Comparison of ENCODE assay signal across 15 cellular contexts in the genomic region with DNA sequence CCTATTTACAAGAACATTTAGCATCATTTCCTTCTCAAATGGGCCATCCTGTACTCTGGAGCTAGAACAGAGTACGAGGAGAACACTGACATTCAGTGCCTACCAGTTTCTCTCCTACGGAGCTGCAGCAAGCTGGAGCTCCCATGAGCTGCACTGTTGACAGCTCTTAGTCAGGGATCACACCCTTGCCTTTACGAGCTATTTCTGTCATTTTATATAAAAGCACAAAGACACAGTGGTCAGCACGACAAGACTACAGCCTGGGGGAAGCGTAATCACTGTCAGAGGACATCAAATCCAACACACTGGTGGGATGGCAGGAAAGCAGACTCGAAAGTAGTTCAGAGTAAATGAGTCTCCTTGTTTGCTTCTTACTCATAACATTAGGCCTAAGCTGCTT. TPM values are rescaled to one million over a fixed set of nuclear protein-coding genes. Genes with fewer than 3 reads are reported as not detected.
DNase-seq lines count a peak whose midpoint lies in the region; ATAC-seq, FAIRE-seq and TF ChIP-seq lines count a peak whose summit lies in the region.
"Had no signal": no experiment of that assay in that cellular context is flagged by ENCODE, and none has a peak within 500 bp of the region (broad histone marks: within the 10 kb centered on the region; RNA-seq: fewer than 3 reads in every experiment).

No MANE protein-coding gene starts in this region.

- TF ChIP-seq CTCF in CD8-positive, alpha-beta T cell (IDR thresholded peaks at IDR 0.05) = no peak
- no peak for TF ChIP-seq CTCF in GM12878 (IDR thresholded peaks at IDR 0.05 in 2 of 3, conservative IDR thresholded peaks at IDR 0.05 in 1 of 3; ENCODE audit: control insufficient read depth in 2 of 3, extremely low read depth in 1 of 3, insufficient read depth in 1 of 3, low read depth in 3 of 3, low read length in 3 of 3)
- TF ChIP-seq CTCF in neural crest cell (conservative IDR thresholded peaks at IDR 0.05) = no peak
- no peak for TF ChIP-seq CTCF in breast epithelium (IDR thresholded peaks at IDR 0.05)

- 96% methylated on average over 6 of the region's 6 CpGs for WGBS in GM12878 (ENCODE audit: insufficient coverage, insufficient replicate concordance, low lambda C conversion rate, missing lambda C conversion rate)

- no peak for DNase-seq in CD8-positive, alpha-beta T cell
- DNase-seq in LoVo (ENCODE audit: low spot score) (peak; percentile 20), GM12878 (ENCODE audit: low read depth, low spot score) (no peak), neural crest cell (ENCODE audit: low read depth, low spot score) (no peak), MV-4-11 (lab: John Stamatoyannopoulos, UW) (no peak), breast epithelium (ENCODE audit: low spot score in 2 of 2) (no peak)
- DNase-seq: activated CD4-positive, alpha-beta memory T cell treated with anti-CD3 and anti-CD28 coated beads, Interleukin-2, amount 10 ng/mL, durations not matched to agents 7 days and 5 days; aorta; Calu3; left cardiac atrium; NCI-H2171 treated with DMSO at 0.1 percent for 48 hours had no signal

- no peak overlapping the region for H3K27ac ChIP-seq in CD8-positive, alpha-beta T cell (ENCODE audit: low read depth, low read length)
- H3K27ac ChIP-seq in GM12878 (ENCODE audit: control insufficient read depth, insufficient read depth) (no peak overlapping the region), breast epithelium (no peak overlapping the region)
- H3K27ac ChIP-seq: SK-N-MC had no signal

- H3K9me3 ChIP-seq in CD8-positive, alpha-beta T cell (ENCODE audit: low read length) = no peaks in the 10 kb centered on the region
- no peaks in the 10 kb centered on the region for H3K9me3 ChIP-seq in GM12878 (replicated peaks; ENCODE audit: control insufficient read depth, insufficient read depth, low read length)
- no peaks in the 10 kb centered on the region for H3K9me3 ChIP-seq in breast epithelium

- CTCF ChIA-PET in CD8-positive, alpha-beta T cell (lab: Charles Lee) = interaction anchor here (0.7 kb wide), 1 partner anchor 8 kb away, joined by 3 read pairs; no protein-coding TSS in a partner anchor
- CTCF ChIA-PET in GM12878 (lab: Yijun Ruan, JAX) = interaction anchor here (0.5 to 2.7 kb wide), 6 partner anchors 17 to 141 kb away, joined by 3 to 11 read pairs (median 4); no protein-coding TSS in a partner anchor

- in situ Hi-C loops in GM12878 (cut with MboI) = loop anchor here (10.0 to 25.0 kb wide), 3 partner anchors 588 to 1706 kb away; a partner anchor contains a TSS

- H3K4me1 Mint-ChIP-seq in CD8-positive, alpha-beta T cell (ENCODE audit: low read depth) = peaks cover 60% of the 10 kb centered on the region
- H3K4me1 Mint-ChIP-seq in neural crest cell = peaks cover 52% of the 10 kb centered on the region

- H3K9me3 Mint-ChIP-seq in CD8-positive, alpha-beta T cell = no peaks in the 10 kb centered on the region
- peaks cover 4% of the 10 kb centered on the region for H3K9me3 Mint-ChIP-seq in neural crest cell
- H3K9me3 Mint-ChIP-seq: activated CD4-positive, alpha-beta memory T cell treated with anti-CD3 and anti-CD28 coated beads, Interleukin-2, amount 10 ng/mL, durations not matched to agents 7 days and 5 days had no signal

- H3K36me3 Mint-ChIP-seq in CD8-positive, alpha-beta T cell = peaks cover 4% of the 10 kb centered on the region
- H3K36me3 Mint-ChIP-seq in neural crest cell (ENCODE audit: low read depth) = peaks cover 14% of the 10 kb centered on the region

- SMC1A ChIA-PET in GM12878 (lab: Charles Lee; ENCODE audit: uncharacterized antibody, unreplicated experiment) = interaction anchor here (0.7 to 9.9 kb wide), 7 partner anchors 13 to 169 kb away, joined by 3 to 96 read pairs (median 5); no protein-coding TSS in a partner anchor

- no TSS peak for BruUV-seq in GM12878 (replicated peaks; lab: Mats Ljungman, UMichigan)

- TF ChIP-seq POLR2A in GM12878 (IDR thresholded peaks at IDR 0.05; ENCODE audit: low read depth, low read length) = no peak
- no peak for TF ChIP-seq POLR2A in breast epithelium (IDR thresholded peaks at IDR 0.05)

- H3K4me3 ChIP-seq in CD8-positive, alpha-beta T cell (ENCODE audit: low read depth, low read length) = no peak overlapping the region
- H3K4me3 ChIP-seq in GM12878 = no peak overlapping the region
- H3K4me3 ChIP-seq in breast epithelium = no peak overlapping the region

- FAIRE-seq in GM12878 (lab: Jason Lieb, UNC) = no peak

- TF ChIP-seq RAD21 in GM12878 (IDR thresholded peaks at IDR 0.05; ENCODE audit: insufficient read depth, low read depth, low read length) = no peak

- H3K79me2 ChIP-seq in GM12878 (ENCODE audit: control insufficient read depth, insufficient read depth, low read length) = peaks cover 22% of the 10 kb centered on the region

- RAD21 ChIA-PET in GM12878 (lab: Charles Lee; ENCODE audit: unreplicated experiment) = interaction anchor here (0.6 to 1.8 kb wide), 4 partner anchors 31 to 180 kb away, joined by 3 to 5 read pairs (median 4); no protein-coding TSS in a partner anchor

- peaks cover 3% of the 10 kb centered on the region for H3K27me3 Mint-ChIP-seq in CD8-positive, alpha-beta T cell (ENCODE audit: low read depth)
- H3K27me3 Mint-ChIP-seq in neural crest cell (ENCODE audit: low read depth) = peaks cover 7% of the 10 kb centered on the region

- no peak for ATAC-seq in CD8-positive, alpha-beta T cell
- no peak for ATAC-seq in GM12878
- ATAC-seq in GM21390 (IDR thresholded peaks at IDR 0.05; ENCODE audit: unreplicated experiment) = no peak
- no peak for ATAC-seq in HG03571 (IDR thresholded peaks at IDR 0.05; ENCODE audit: unreplicated experiment)
- ATAC-seq: esophagus mucosa had no signal

- peak overlapping the region; percentile 5 for H3K4me3 Mint-ChIP-seq in CD8-positive, alpha-beta T cell
- H3K4me3 Mint-ChIP-seq in neural crest cell = peak overlapping the region; percentile 95
- H3K4me3 Mint-ChIP-seq: activated CD4-positive, alpha-beta memory T cell treated with anti-CD3 and anti-CD28 coated beads, Interleukin-2, amount 10 ng/mL, durations not matched to agents 7 days and 5 days had no signal

- no peak overlapping the region for H3K27ac Mint-ChIP-seq in CD8-positive, alpha-beta T cell
- no peak overlapping the region for H3K27ac Mint-ChIP-seq in neural crest cell (ENCODE audit: unreplicated experiment)
- H3K27ac Mint-ChIP-seq: activated CD4-positive, alpha-beta memory T cell treated with anti-CD3 and anti-CD28 coated beads, Interleukin-2, amount 10 ng/mL, durations not matched to agents 7 days and 5 days had no signal

- H2AFZ ChIP-seq in GM12878 (ENCODE audit: control insufficient read depth, low read depth, low read length) = no peak overlapping the region

- peak overlapping the region; percentile 57 for H3K4me2 ChIP-seq in GM12878 (ENCODE audit: control insufficient read depth, insufficient read depth)

- intact Hi-C loops in CD8-positive, alpha-beta T cell (cut with DNase I, micrococcal nuclease) = loop anchor here in 1 of 2 experiments (10.0 kb wide), 1 partner anchor 882 kb away; a partner anchor contains a TSS
- intact Hi-C loops in GM12878 (cut with micrococcal nuclease; ENCODE audit: unreplicated experiment) = loop anchor here (2.0 to 10.0 kb wide), 3 partner anchors 44 to 588 kb away; no protein-coding TSS in a partner anchor
- intact Hi-C loops in breast epithelium (cut with DNase I; ENCODE audit: low total_unique reads) = no loop called here

- no peaks in the 10 kb centered on the region for H4K20me1 ChIP-seq in GM12878 (ENCODE audit: control insufficient read depth, insufficient read depth)

- no peak overlapping the region for H3K9ac ChIP-seq in GM12878 (ENCODE audit: control insufficient read depth, insufficient read depth, low read length)

- TF ChIP-seq EP300 in GM12878 (IDR thresholded peaks at IDR 0.05; ENCODE audit: borderline replicate concordance in 1 of 2, control insufficient read depth in 1 of 2, low read depth in 2 of 2, low read length in 2 of 2) = no peak

- H3K4me1 ChIP-seq in CD8-positive, alpha-beta T cell (ENCODE audit: insufficient read depth, low read length) = peaks cover 15% of the 10 kb centered on the region
- H3K4me1 ChIP-seq in GM12878 (ENCODE audit: control insufficient read depth, insufficient read depth, low read length) = peaks cover 57% of the 10 kb centered on the region
- H3K4me1 ChIP-seq in breast epithelium = no peaks in the 10 kb centered on the region

- no peaks in the 10 kb centered on the region for H3K27me3 ChIP-seq in CD8-positive, alpha-beta T cell (ENCODE audit: insufficient read depth, low read length)
- H3K27me3 ChIP-seq in GM12878 (replicated peaks in 1 of 2; ENCODE audit: control insufficient read depth in 2 of 2, insufficient read depth in 2 of 2, low read length in 1 of 2) (no peaks in the 10 kb centered on the region), breast epithelium (no peaks in the 10 kb centered on the region)

- POLR2A ChIA-PET in CD8-positive, alpha-beta T cell (lab: Charles Lee) = no interaction called here
- POLR2A ChIA-PET in GM12878 (lab: Charles Lee) = interaction anchor here (0.7 kb wide), 1 partner anchor 9 kb away, joined by 3 read pairs; no protein-coding TSS in a partner anchor

- H3K36me3 ChIP-seq in CD8-positive, alpha-beta T cell (ENCODE audit: insufficient read depth, low read length) = no peaks in the 10 kb centered on the region
- H3K36me3 ChIP-seq in GM12878 (ENCODE audit: control insufficient read depth in 2 of 2, insufficient read depth in 2 of 2, low read length in 1 of 2) (no peaks in the 10 kb centered on the region), breast epithelium (no peaks in the 10 kb centered on the region)

TF ChIP-seq in GM12878, 131 proteins besides CTCF, POLR2A, EP300 and RAD21 (continues in another document):
- no peak for TF ChIP-seq RB1 (IDR thresholded peaks at IDR 0.05; ENCODE audit: borderline replicate concordance)

RNA-seq across cellular contexts. Expression of a gene that starts 2.7 kb away (rescaled TPM):
- 10 to 100 TPM; 18.4 to 24.7 TPM for total RNA-seq in CD8-positive, alpha-beta T cell
- 142 and 155 TPM in 2 replicates for total RNA-seq in GM12878 (2013; cell fraction: nucleolus; rRNA removed)
- total RNA-seq in GM12878 (2014; rRNA removed) (68.3 and 82.0 TPM in 2 replicates), GM12878 (2014; rRNA removed; fragmentation: Illumina TruSeq; extraction: Trizol) (85.3 and 92.2 TPM in 2 replicates), GM12878 (2021) (68.5 and 72.7 TPM in 2 replicates), neural crest cell (84.7 and 86.6 TPM in 2 replicates), breast epithelium (10 to 100 TPM; 11.2 to 42.1 (median 20.3) TPM)
- 36.7 TPM for polyA plus RNA-seq in GM12878 (2011; ENCODE audit: low read depth)
- polyA plus RNA-seq in GM12878 (2011; rRNA removed) (74.6 and 93.5 TPM in 2 replicates), GM12878 (2014; fragmentation: Illumina TruSeq; extraction: Trizol) (80.0 and 86.4 TPM in 2 replicates), GM12878 (2014; fragmentation: Nextera tagmentation; extraction: Ambion mirVana) (10 to 100 TPM; 30.3 to 45.2 TPM), GM12878 (2014; rRNA removed) (57.3 and 61.1 TPM in 2 replicates), GM12878 (2016; fragmentation: Nextera tagmentation; extraction: Ambion mirVana) (10 to 100 TPM; 61.0 to 68.6 TPM)
- polyA plus RNA-seq in GM12878 (2011; cell fraction: cytosol; rRNA removed) = 39.9 and 47.6 TPM in 2 replicates
- 170 and 252 TPM in 2 replicates for polyA plus RNA-seq in GM12878 (2011; cell fraction: nucleus; rRNA removed)
- 40.2 and 48.5 TPM in 2 replicates for polyA plus RNA-seq in GM12878 (2012)
- 84.2 and 97.1 TPM in 2 replicates for polyA minus RNA-seq in GM12878 (2011; rRNA and poly(A)+ RNA removed)
- 24.9 and 25.8 TPM in 2 replicates for polyA minus RNA-seq in GM12878 (2011; cell fraction: cytosol; rRNA and poly(A)+ RNA removed)
- 70.0 and 106 TPM in 2 replicates for polyA minus RNA-seq in GM12878 (2011; cell fraction: nucleus; rRNA and poly(A)+ RNA removed)
